In the genomic region with DNA sequence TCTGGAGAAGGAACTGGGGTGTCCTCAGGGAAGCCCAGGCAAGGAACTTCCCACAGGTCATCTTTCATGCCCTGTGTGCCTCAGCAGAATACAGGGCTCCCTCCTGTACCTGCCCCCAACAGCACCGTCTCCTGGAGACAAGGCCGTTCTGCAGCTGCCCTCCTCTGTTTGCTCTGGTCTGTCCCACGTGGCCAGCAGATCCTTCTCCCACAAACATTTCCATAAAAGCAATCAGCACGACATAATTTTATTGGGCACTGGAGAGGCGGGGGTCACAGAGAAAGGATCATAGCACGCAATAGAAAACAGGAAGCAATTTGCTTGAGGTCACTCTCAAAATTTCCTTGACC, we compare ENCODE assay signal across 1 cellular context.
TF ChIP-seq lines count a peak whose summit lies in the region.

No MANE protein-coding gene starts in this region.

TF ChIP-seq in K562, 482 proteins besides CTCF, POLR2A, EP300 and RAD21 (continued from another document):
- TF ChIP-seq, protein P1, sequence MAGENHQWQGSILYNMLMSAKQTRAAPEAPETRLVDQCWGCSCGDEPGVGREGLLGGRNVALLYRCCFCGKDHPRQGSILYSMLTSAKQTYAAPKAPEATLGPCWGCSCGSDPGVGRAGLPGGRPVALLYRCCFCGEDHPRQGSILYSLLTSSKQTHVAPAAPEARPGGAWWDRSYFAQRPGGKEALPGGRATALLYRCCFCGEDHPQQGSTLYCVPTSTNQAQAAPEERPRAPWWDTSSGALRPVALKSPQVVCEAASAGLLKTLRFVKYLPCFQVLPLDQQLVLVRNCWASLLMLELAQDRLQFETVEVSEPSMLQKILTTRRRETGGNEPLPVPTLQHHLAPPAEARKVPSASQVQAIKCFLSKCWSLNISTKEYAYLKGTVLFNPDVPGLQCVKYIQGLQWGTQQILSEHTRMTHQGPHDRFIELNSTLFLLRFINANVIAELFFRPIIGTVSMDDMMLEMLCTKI (IDR thresholded peaks at IDR 0.05; ENCODE audit: partially characterized antibody) = no peak
- no peak for TF ChIP-seq GTF2A2 (tag; IDR thresholded peaks at IDR 0.05)
